ENCODE assay signal across 7 cellular contexts in the genomic region with DNA sequence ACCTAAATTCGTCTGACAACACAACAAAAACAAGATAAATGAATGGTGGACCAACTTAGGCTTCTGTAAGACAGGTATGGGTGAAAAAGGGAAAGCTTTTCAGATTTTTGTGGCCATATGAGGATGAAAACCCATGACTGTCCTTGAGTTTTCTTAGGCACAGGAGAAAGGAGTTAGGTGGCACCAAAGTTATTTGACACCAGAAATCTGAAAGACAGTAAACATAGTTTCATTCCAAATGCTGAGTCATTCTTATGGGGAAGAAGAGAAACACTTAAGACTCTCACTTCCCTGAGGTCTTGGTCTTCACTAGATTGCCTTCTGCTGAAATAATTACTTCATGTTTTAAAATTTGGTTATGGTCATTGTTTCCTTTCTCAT. TPM values are rescaled to one million over a fixed set of nuclear protein-coding genes. Genes with fewer than 3 reads are reported as not detected.
DNase-seq lines count a peak whose midpoint lies in the region; ATAC-seq and TF ChIP-seq lines count a peak whose summit lies in the region.

No MANE protein-coding gene starts in this region.

- H3K9me3 Mint-ChIP-seq in MCF 10A (ENCODE audit: unreplicated experiment) = no peaks in the 10 kb centered on the region

- H3K9ac ChIP-seq in HCT116 (ENCODE audit: low read length) (peak overlapping the region; percentile 28), Loucy (ENCODE audit: low read depth, low read length, poor library complexity, severe bottlenecking) (no peak overlapping the region), skeletal muscle satellite cell (ENCODE audit: low read depth, low read length) (no peak overlapping the region), colonic mucosa (ENCODE audit: low read depth in 2 of 2, low read length in 2 of 2) (no peak overlapping the region)

- intact Hi-C loops in HCT116 (cut with micrococcal nuclease) (no loop called here), MCF 10A (cut with micrococcal nuclease) (loop anchor here (5.0 kb wide), 1 partner anchor 391 kb away; no protein-coding TSS in a partner anchor), colonic mucosa (cut with DNase I) (no loop called here), aorta (cut with DNase I) (no loop called here)

- no peaks in the 10 kb centered on the region for H3K9me2 ChIP-seq in HCT116 (ENCODE audit: insufficient read depth)
- H3K9me2 ChIP-seq in Loucy (replicated peaks; ENCODE audit: low read depth, low read length) = no peaks in the 10 kb centered on the region

- no peak overlapping the region for H3K4me3 Mint-ChIP-seq in MCF 10A (ENCODE audit: unreplicated experiment)

- ATAC-seq in GM18517 (IDR thresholded peaks at IDR 0.05; ENCODE audit: unreplicated experiment) (peak; percentile 71), HCT116 (no peak), aorta (ENCODE audit: low FRiP score) (no peak)

- H3K4me2 ChIP-seq in HCT116 (ENCODE audit: low read length) (peak overlapping the region; percentile 58), Loucy (ENCODE audit: low read depth, low read length, poor library complexity, severe bottlenecking) (no peak overlapping the region), skeletal muscle satellite cell (ENCODE audit: low read length) (peak overlapping the region; percentile 12)

- H3K4me1 ChIP-seq in HCT116 (ENCODE audit: control insufficient read depth in 1 of 2, insufficient read depth in 2 of 2, low read length in 2 of 2) (peaks cover 17 to 39% of the 10 kb centered on the region in 2 experiments), Loucy (ENCODE audit: insufficient read depth, low read length, poor library complexity, severe bottlenecking) (peaks cover 12% of the 10 kb centered on the region), skeletal muscle satellite cell (ENCODE audit: control insufficient read depth, insufficient read depth, low read length) (peaks cover 44% of the 10 kb centered on the region), colonic mucosa (no peaks in the 10 kb centered on the region), aorta (ENCODE audit: control insufficient read depth in 1 of 2, insufficient read depth in 2 of 2, low read length in 2 of 2) (peaks cover 2 to 4% of the 10 kb centered on the region in 2 donors)

- POLR2A ChIA-PET in HCT116 (lab: Charles Lee) = interaction anchor here (1.3 kb wide), 1 partner anchor 97 kb away, joined by 3 read pairs; no protein-coding TSS in a partner anchor
- POLR2A ChIA-PET in MCF 10A (lab: Yijun Ruan, JAX) = interaction anchor here (0.7 to 2.8 kb wide), 9 partner anchors 14 to 96 kb away, joined by 3 to 11 read pairs (median 7); no protein-coding TSS in a partner anchor

- H3K4me3 ChIP-seq in HCT116 (replicated peaks in 1 of 2; ENCODE audit: low read depth in 1 of 2, low read length in 2 of 2) = peak overlapping the region in 1 of 2 experiments; percentile 20; a peak in 2 of 4 replicates
- H3K4me3 ChIP-seq in Loucy (ENCODE audit: low read length, poor library complexity, severe bottlenecking) = no peak overlapping the region
- H3K4me3 ChIP-seq in skeletal muscle satellite cell (ENCODE audit: low read length) = no peak overlapping the region
- no peak overlapping the region for H3K4me3 ChIP-seq in colonic mucosa
- H3K4me3 ChIP-seq in aorta (ENCODE audit: low read length in 2 of 2) = no peak overlapping the region

- H3K79me2 ChIP-seq in HCT116 (ENCODE audit: insufficient read depth, low read length) (no peaks in the 10 kb centered on the region), Loucy (ENCODE audit: insufficient read depth, low read length) (no peaks in the 10 kb centered on the region)

- H3K4me1 Mint-ChIP-seq in MCF 10A (ENCODE audit: insufficient read depth, unreplicated experiment) = peaks cover 20% of the 10 kb centered on the region

- H3K27ac Mint-ChIP-seq in MCF 10A (ENCODE audit: low read depth, unreplicated experiment) = peak overlapping the region; percentile 89

- CTCF ChIA-PET in HCT116 (lab: Charles Lee) (no interaction called here), MCF 10A (lab: Yijun Ruan, JAX) (interaction anchor here (1.6 kb wide), 1 partner anchor 96 kb away, joined by 4 read pairs; no protein-coding TSS in a partner anchor)

- H3F3A ChIP-seq in Loucy (ENCODE audit: low read depth) = 0 out of 2 replicates have a peak, but pooled peaks cover 9% of the 10 kb centered on the region

- H3K27me3 ChIP-seq in HCT116 (ENCODE audit: insufficient read depth, low read length) (no peaks in the 10 kb centered on the region), Loucy (ENCODE audit: insufficient read depth, low read length, poor library complexity, severe bottlenecking) (no peaks in the 10 kb centered on the region), skeletal muscle satellite cell (ENCODE audit: control insufficient read depth, insufficient read depth, low read length) (no peaks in the 10 kb centered on the region), colonic mucosa (no peaks in the 10 kb centered on the region), aorta (ENCODE audit: control insufficient read depth in 1 of 2, insufficient read depth in 2 of 2, low read length in 1 of 2) (no peaks in the 10 kb centered on the region)

- H2AFZ ChIP-seq in HCT116 (ENCODE audit: low read depth, low read length, poor library complexity, severe bottlenecking) (peak overlapping the region; percentile 76), Loucy (ENCODE audit: low read length) (peak overlapping the region; percentile 74)

- H3K27ac ChIP-seq in HCT116 (ENCODE audit: low read depth, low read length) = peak overlapping the region; percentile 44; the same call in 1 of the 2 replicates
- no peak overlapping the region for H3K27ac ChIP-seq in colonic mucosa
- no peak overlapping the region for H3K27ac ChIP-seq in aorta (ENCODE audit: low read depth in 1 of 2, low read length in 2 of 2)

- TF ChIP-seq RAD21 in HCT116 (IDR thresholded peaks at IDR 0.05; ENCODE audit: low read depth) = peak; percentile 34

- RAD21 ChIA-PET in HCT116 (lab: Charles Lee; ENCODE audit: low non-redundant PET in 1 of 2, low total read pairs in 2 of 2, uncharacterized antibody in 2 of 2, unreplicated experiment in 2 of 2) = no interaction called here

- no peak for TF ChIP-seq POLR2A in HCT116 (IDR thresholded peaks at IDR 0.05; ENCODE audit: borderline replicate concordance, extremely low read depth, insufficient read depth, insufficient read length)

- no peaks in the 10 kb centered on the region for H3K36me3 Mint-ChIP-seq in MCF 10A (ENCODE audit: insufficient read depth, unreplicated experiment)

- TF ChIP-seq CTCF in HCT116 (IDR thresholded peaks at IDR 0.05 in 2 of 3, conservative IDR thresholded peaks at IDR 0.05 in 1 of 3; ENCODE audit: borderline replicate concordance in 1 of 3, insufficient read depth in 1 of 3, low read depth in 2 of 3, low read length in 2 of 3) (no peak), Loucy (conservative IDR thresholded peaks at IDR 0.05; ENCODE audit: low read length) (no peak), MCF 10A (IDR thresholded peaks at IDR 0.05; ENCODE audit: unreplicated experiment) (no peak), colonic mucosa (IDR thresholded peaks at IDR 0.05) (no peak)

- H3K27me3 Mint-ChIP-seq in MCF 10A (ENCODE audit: insufficient read depth, unreplicated experiment) = no peaks in the 10 kb centered on the region

- H4K20me1 ChIP-seq in HCT116 (ENCODE audit: insufficient read depth) (no peaks in the 10 kb centered on the region), Loucy (ENCODE audit: insufficient read depth, low read length, poor library complexity, severe bottlenecking) (no peaks in the 10 kb centered on the region)

- BruUV-seq in HCT116 (replicated peaks; lab: Mats Ljungman, UMichigan) (no TSS peak), MCF 10A (replicated peaks; lab: Mats Ljungman, UMichigan) (no TSS peak)

- H3K36me3 ChIP-seq in HCT116 (ENCODE audit: control insufficient read depth in 1 of 2, insufficient read depth in 2 of 2, low read length in 2 of 2) (no peaks in the 10 kb centered on the region), Loucy (ENCODE audit: insufficient read depth, low read length) (no peaks in the 10 kb centered on the region), skeletal muscle satellite cell (ENCODE audit: insufficient read depth, low read length) (no peaks in the 10 kb centered on the region), colonic mucosa (no peaks in the 10 kb centered on the region), aorta (ENCODE audit: control insufficient read depth in 1 of 2, insufficient read depth in 2 of 2, low read length in 1 of 2) (no peaks in the 10 kb centered on the region)

- 88 to 90% methylated on average over 1 of the region's 1 CpG for WGBS in aorta, 2 donors

- H3K9me3 ChIP-seq in HCT116 (ENCODE audit: control insufficient read depth in 1 of 2, insufficient read depth in 1 of 2, low read depth in 1 of 2, low read length in 2 of 2) = no peaks in the 10 kb centered on the region
- no peaks in the 10 kb centered on the region for H3K9me3 ChIP-seq in Loucy (ENCODE audit: insufficient read depth, low read depth, low read length)
- H3K9me3 ChIP-seq in skeletal muscle satellite cell (replicated peaks; ENCODE audit: low read length) = no peaks in the 10 kb centered on the region
- no peaks in the 10 kb centered on the region for H3K9me3 ChIP-seq in colonic mucosa
- H3K9me3 ChIP-seq in aorta (ENCODE audit: control insufficient read depth, low read length) = no peaks in the 10 kb centered on the region

- DNase-seq in HCT116 (ENCODE audit: low read depth, low spot score) (no peak), MCF 10A (ENCODE audit: unreplicated experiment) (peak; percentile 74), colonic mucosa (no peak), aorta (no peak)

TF ChIP-seq in HCT116, 20 proteins besides CTCF, POLR2A, EP300 and RAD21:
- TF ChIP-seq POLR2AphosphoS5 (IDR thresholded peaks at IDR 0.05; ENCODE audit: low read depth, low read length) = peak; percentile 36; the same call in 1 of the 2 replicates
- TF ChIP-seq JUND (IDR thresholded peaks at IDR 0.05) = peak; percentile 73
- TF ChIP-seq SRF (IDR thresholded peaks at IDR 0.05; ENCODE audit: low read depth) = no peak
- no peak for TF ChIP-seq SIN3A (IDR thresholded peaks at IDR 0.05; ENCODE audit: low read depth)
- peak; percentile 49 for TF ChIP-seq CEBPB (IDR thresholded peaks at IDR 0.05; ENCODE audit: low read depth)
- no peak; the same call in 1 of the 2 replicates for TF ChIP-seq ELF1 (IDR thresholded peaks at IDR 0.05; ENCODE audit: borderline replicate concordance, low read depth)
- TF ChIP-seq FOSL1 (IDR thresholded peaks at IDR 0.05; ENCODE audit: low read depth) = peak; percentile 72
- TF ChIP-seq SP1 (IDR thresholded peaks at IDR 0.05; ENCODE audit: low read depth) = peak; percentile 57
- peak; percentile 75; the same call in 1 of the 2 replicates for TF ChIP-seq CBX3 (IDR thresholded peaks at IDR 0.05; ENCODE audit: low read depth)
- no peak for TF ChIP-seq EZH2phosphoT487 (IDR thresholded peaks at IDR 0.05; ENCODE audit: borderline replicate concordance)

RNA-seq across cellular contexts. Expression of gene GPD2, which starts 5.2 kb away (rescaled TPM):
- total RNA-seq in HCT116 (2021; ENCODE audit: unreplicated experiment) = 80.7 TPM
- 28.0 and 28.2 TPM in 2 replicates for polyA plus RNA-seq in HCT116 (2012)
- total RNA-seq in MCF 10A (2022) = 37.4 and 62.5 TPM in 2 replicates
- 78.9 and 128 TPM in 2 replicates for total RNA-seq in skeletal muscle satellite cell (2012; rRNA removed)
- 10 to 100 TPM; 61.1 to 76.2 TPM for total RNA-seq in colonic mucosa
- 10 to 100 TPM; 16.3 to 31.3 TPM for total RNA-seq in aorta
- 10 to 100 TPM in 1 of 2 donors, 1 to 10 TPM in 1; 3.9 to 11.5 TPM for polyA plus RNA-seq in aorta
